ENCODE assay signal across 30 cellular contexts in genomic region chr5:167720676-167721260, GRCh38.
DNase-seq lines count a peak whose midpoint lies in the region; ATAC-seq, FAIRE-seq and TF ChIP-seq lines count a peak whose summit lies in the region.
"Had no signal": no experiment of that assay in that cellular context is flagged by ENCODE, and none has a peak within 500 bp of the region (broad histone marks: within the 10 kb centered on the region; RNA-seq: fewer than 3 reads in every experiment).

No MANE protein-coding gene starts in this region.

- H3K18ac ChIP-seq in IMR-90 (ENCODE audit: low read depth, low read length), result no peak overlapping the region

- H3K56ac ChIP-seq in IMR-90 (ENCODE audit: extremely low read depth, insufficient read depth, low read length), result no peak overlapping the region

- peaks cover 2% of the 10 kb centered on the region; the same call in 1 of the 2 replicates for H3K9me1 ChIP-seq in IMR-90 (ENCODE audit: insufficient read depth, low read length)

- no peak overlapping the region for H3K9ac ChIP-seq in IMR-90 (ENCODE audit: low read depth, low read length)

- H3K4me2 ChIP-seq in IMR-90 (ENCODE audit: low read depth, low read length) (no peak overlapping the region), osteoblast (ENCODE audit: insufficient read depth, low read length) (peak overlapping the region; percentile 10)
- H3K4me2 ChIP-seq: hepatocyte had no signal

- H2BK120ac ChIP-seq in IMR-90 (ENCODE audit: low read depth, low read length), result no peak overlapping the region; the same call in 1 of the 2 replicates

- H3K4me3 ChIP-seq in IMR-90 (ENCODE audit: insufficient read depth, low read depth, low read length) (no peak overlapping the region), osteoblast (ENCODE audit: insufficient read depth, low read length) (no peak overlapping the region)
- H3K4me3 ChIP-seq: hepatocyte, K562, left ventricle myocardium inferior, testis, uterus had no signal

- H4K5ac ChIP-seq in IMR-90 (ENCODE audit: low read depth, low read length), result no peak overlapping the region

- dilution Hi-C loops in IMR-90 (cut with HindIII; ENCODE audit: low sequenced_read_pairs, unreplicated experiment), result no loop called here

- no peak overlapping the region for H3K4ac ChIP-seq in IMR-90 (ENCODE audit: low read depth, low read length)

- H4K8ac ChIP-seq in IMR-90 (ENCODE audit: low read depth in 2 of 2, low read length in 2 of 2), result no peak overlapping the region; a peak in 2 of 4 replicates

- no peak for TF ChIP-seq POLR2A in IMR-90 (IDR thresholded peaks at IDR 0.05; ENCODE audit: low read depth, low read length)

- no peak overlapping the region for H2BK15ac ChIP-seq in IMR-90 (ENCODE audit: low read depth, low read length)

- CTCF ChIA-PET in IMR-90 (lab: Yijun Ruan, JAX), result interaction anchor here (1.1 kb wide), 2 partner anchors 9 to 232 kb away, joined by 3 to 5 read pairs; no protein-coding TSS in a partner anchor

- no peak for TF ChIP-seq RAD21 in IMR-90 (IDR thresholded peaks at IDR 0.05; ENCODE audit: low read length)

- no peaks in the 10 kb centered on the region for H3K36me3 ChIP-seq in IMR-90 (ENCODE audit: control insufficient read depth, insufficient read depth, low read length)
- H3K36me3 ChIP-seq in osteoblast (ENCODE audit: insufficient read depth, low read length), result no peaks in the 10 kb centered on the region
- H3K36me3 ChIP-seq: left ventricle myocardium inferior, uterus, WERI-Rb-1 had no signal

- H3K9me3 ChIP-seq in IMR-90 (ENCODE audit: control insufficient read depth, insufficient read depth, low read length) (no peaks in the 10 kb centered on the region), osteoblast (ENCODE audit: low read depth, low read length) (no peaks in the 10 kb centered on the region)
- H3K9me3 ChIP-seq: left ventricle myocardium inferior, testis, uterus had no signal

- H3K4me1 ChIP-seq in IMR-90 (ENCODE audit: control insufficient read depth, insufficient read depth, low read length) (peaks cover 15% of the 10 kb centered on the region), osteoblast (ENCODE audit: insufficient read depth, low read length) (peaks cover 12% of the 10 kb centered on the region)
- H3K4me1 ChIP-seq: testis, uterus had no signal

- DNase-seq in D721Med (ENCODE audit: insufficient read length, low spot score) (no peak), IMR-90 (peak; percentile 83), dedifferentiated amniotic fluid mesenchymal stem cell (ENCODE audit: extremely low spot score) (peak; percentile 44), osteoblast (ENCODE audit: insufficient read length, low spot score, missing footprints) (no peak), T-helper 9 cell (no peak), NCI-H2171 (lab: John Stamatoyannopoulos, UW) (no peak), left colon (no peak), NCI-H2081 treated with DMSO at 0.1 percent for 48 hours (lab: John Stamatoyannopoulos, UW) (no peak)
- DNase-seq: ACHN; activated naive CD4-positive, alpha-beta T cell treated with anti-CD3 and anti-CD28 coated beads, Interleukin-2, amount 50 U/mL, for 16 hours; anterior cingulate cortex; CD4-positive, CD25-positive, alpha-beta regulatory T cell; central memory CD4-positive, alpha-beta T cell; immature natural killer cell; left ventricle myocardium inferior; natural killer cell; NCI-H1436 treated with DMSO at 0.1 percent for 48 hours; NCI-H69; stimulated activated CD4-positive, alpha-beta T cell treated with anti-CD3 and anti-CD28 coated beads, Interleukin-12 subunit alpha, Interleukin-12 subunit beta, amount 100 ng/mL, for 4 hours; stimulated activated CD4-positive, alpha-beta T cell treated with anti-CD3 and anti-CD28 coated beads, Interleukin-4, amount 100 ng/mL, for 4 hours; stimulated activated naive CD4-positive, alpha-beta T cell treated with Interleukin-2 at 50 U/mL for 16 hours; testis; uterus; WERI-Rb-1 had no signal

- no CpG with 5 or more reads among the region's 5 CpGs for WGBS in IMR-90 (ENCODE audit: extremely low coverage in 2 of 2, insufficient read length in 1 of 2), 2 experiments

- H4K20me1 ChIP-seq in IMR-90 (ENCODE audit: insufficient read depth, low read length), result no peaks in the 10 kb centered on the region
- no peaks in the 10 kb centered on the region for H4K20me1 ChIP-seq in osteoblast (ENCODE audit: insufficient read depth, low read length)

- H3K79me1 ChIP-seq in IMR-90 (ENCODE audit: low read depth in 1 of 2, low read length in 2 of 2), result no peaks in the 10 kb centered on the region

- no peak overlapping the region for H3K14ac ChIP-seq in IMR-90 (replicated peaks; ENCODE audit: low read depth, low read length)

- H3K27me3 ChIP-seq in IMR-90 (ENCODE audit: control insufficient read depth, insufficient read depth, low read length), result no peaks in the 10 kb centered on the region
- H3K27me3 ChIP-seq in osteoblast (ENCODE audit: insufficient read depth, low read length), result no peaks in the 10 kb centered on the region
- H3K27me3 ChIP-seq: hepatocyte, testis, uterus had no signal

- intact Hi-C loops in IMR-90 (cut with micrococcal nuclease) (loop anchor here (1.0 to 5.0 kb wide), 3 partner anchors 21 to 227 kb away; no protein-coding TSS in a partner anchor), left colon (cut with DNase I, micrococcal nuclease) (loop anchor here in 1 of 2 donors (5.0 kb wide), 1 partner anchor 327 kb away; no protein-coding TSS in a partner anchor)

- H3K79me2 ChIP-seq in osteoblast (ENCODE audit: insufficient read depth, low read length), result no peaks in the 10 kb centered on the region
- H3K79me2 ChIP-seq: hepatocyte had no signal

- H2AFZ ChIP-seq in IMR-90 (replicated peaks; ENCODE audit: low read length, poor library complexity) (no peak overlapping the region), osteoblast (ENCODE audit: low read length) (no peak overlapping the region)
- H2AFZ ChIP-seq: hepatocyte had no signal

- H3K27ac ChIP-seq in IMR-90 (ENCODE audit: insufficient read depth, low read length), result no peak overlapping the region
- H3K27ac ChIP-seq in osteoblast (ENCODE audit: low read depth, low read length), result peak overlapping the region; percentile 19
- H3K27ac ChIP-seq: hepatocyte, left ventricle myocardium inferior, RWPE1, testis, uterus, WERI-Rb-1 had no signal

- H4K91ac ChIP-seq in IMR-90 (ENCODE audit: insufficient read depth, low read depth, low read length), result no peak overlapping the region

- no peak overlapping the region for H2BK20ac ChIP-seq in IMR-90 (ENCODE audit: low read depth, low read length)

- H2BK5ac ChIP-seq in IMR-90 (ENCODE audit: low read depth, low read length, poor library complexity, severe bottlenecking), result peak overlapping the region; percentile 64

- in situ Hi-C loops in IMR-90 (cut with MboI; ENCODE audit: low sequenced_read_pairs), result loop anchor here (10.0 kb wide), 1 partner anchor 224 kb away; no protein-coding TSS in a partner anchor

- FAIRE-seq in D721Med (lab: Jason Lieb, UNC), result peak; percentile 70
- FAIRE-seq: endothelial cell of umbilical vein, frontal cortex, K562 had no signal

- TF ChIP-seq CTCF in D721Med (IDR thresholded peaks at IDR 0.05; ENCODE audit: insufficient read depth, missing control alignments) (no peak), IMR-90 (conservative IDR thresholded peaks at IDR 0.05; ENCODE audit: low read depth, low read length) (no peak), osteoblast (IDR thresholded peaks at IDR 0.05; ENCODE audit: extremely low read depth, low read depth, low read length) (no peak)

- H2AK9ac ChIP-seq in IMR-90 (replicated peaks; ENCODE audit: low read depth, low read length, poor library complexity), result no peak overlapping the region

- peak; percentile 76 for ATAC-seq in IMR-90 (ENCODE audit: low read depth)
- no peak for ATAC-seq in left colon
- ATAC-seq: K562, natural killer cell, SK-N-SH treated with all-trans-retinoic acid at 6 μM for 48 hours had no signal

- POLR2A ChIA-PET in IMR-90 (lab: Charles Lee; ENCODE audit: unreplicated experiment), result no interaction called here

- H2AK5ac ChIP-seq in IMR-90 (ENCODE audit: low read depth, low read length), result no peak overlapping the region

- no peak overlapping the region for H3K23ac ChIP-seq in IMR-90 (ENCODE audit: low read depth, low read length)

- BruUV-seq in IMR-90 (replicated peaks; lab: Mats Ljungman, UMichigan), result no TSS peak

TF ChIP-seq in IMR-90, 13 proteins besides CTCF, POLR2A, EP300 and RAD21:
- TF ChIP-seq RCOR1 (IDR thresholded peaks at IDR 0.05; ENCODE audit: insufficient replicate concordance, low read length) (peak; percentile 37), MAZ (IDR thresholded peaks at IDR 0.05; ENCODE audit: borderline replicate concordance, low read depth, low read length) (no peak)

Comparison
In these comparisons a context has a peak if more than half of its experiments do, and no peak if none do; other contexts are left out.
1. DNase-seq: peak in IMR-90 (single experiment) and dedifferentiated amniotic fluid mesenchymal stem cell (single experiment); none in D721Med (single experiment), osteoblast (single experiment), T-helper 9 cell (single experiment), NCI-H2171 (single experiment), left colon (0 of 2) and NCI-H2081 treated with DMSO at 0.1 percent for 48 hours (single experiment).